Comparison of ENCODE assay signal across 1 cellular context in the genomic region with DNA sequence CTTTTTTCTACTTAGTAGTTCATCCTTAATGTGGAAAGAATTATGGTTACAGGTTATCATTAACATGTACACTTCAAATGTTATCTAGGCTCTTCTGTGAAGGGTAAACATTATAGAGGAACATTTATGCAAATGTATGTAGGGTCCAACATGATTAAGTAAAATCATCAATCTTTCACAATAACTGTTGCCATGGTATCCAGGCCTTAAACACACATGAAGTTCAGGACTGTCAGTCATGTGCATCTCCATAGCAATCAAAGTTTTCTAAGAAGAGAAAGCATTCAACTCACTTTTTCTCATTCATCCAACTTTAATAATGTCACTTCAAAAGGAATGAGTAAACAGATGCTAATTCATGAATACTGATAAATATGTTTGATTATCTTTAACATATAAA.
TF ChIP-seq lines count a peak whose summit lies in the region.

No MANE protein-coding gene starts in this region.

TF ChIP-seq in GM23338, 12 proteins besides CTCF, POLR2A, EP300 and RAD21 (continued from another document):
- TF ChIP-seq, protein P1, sequence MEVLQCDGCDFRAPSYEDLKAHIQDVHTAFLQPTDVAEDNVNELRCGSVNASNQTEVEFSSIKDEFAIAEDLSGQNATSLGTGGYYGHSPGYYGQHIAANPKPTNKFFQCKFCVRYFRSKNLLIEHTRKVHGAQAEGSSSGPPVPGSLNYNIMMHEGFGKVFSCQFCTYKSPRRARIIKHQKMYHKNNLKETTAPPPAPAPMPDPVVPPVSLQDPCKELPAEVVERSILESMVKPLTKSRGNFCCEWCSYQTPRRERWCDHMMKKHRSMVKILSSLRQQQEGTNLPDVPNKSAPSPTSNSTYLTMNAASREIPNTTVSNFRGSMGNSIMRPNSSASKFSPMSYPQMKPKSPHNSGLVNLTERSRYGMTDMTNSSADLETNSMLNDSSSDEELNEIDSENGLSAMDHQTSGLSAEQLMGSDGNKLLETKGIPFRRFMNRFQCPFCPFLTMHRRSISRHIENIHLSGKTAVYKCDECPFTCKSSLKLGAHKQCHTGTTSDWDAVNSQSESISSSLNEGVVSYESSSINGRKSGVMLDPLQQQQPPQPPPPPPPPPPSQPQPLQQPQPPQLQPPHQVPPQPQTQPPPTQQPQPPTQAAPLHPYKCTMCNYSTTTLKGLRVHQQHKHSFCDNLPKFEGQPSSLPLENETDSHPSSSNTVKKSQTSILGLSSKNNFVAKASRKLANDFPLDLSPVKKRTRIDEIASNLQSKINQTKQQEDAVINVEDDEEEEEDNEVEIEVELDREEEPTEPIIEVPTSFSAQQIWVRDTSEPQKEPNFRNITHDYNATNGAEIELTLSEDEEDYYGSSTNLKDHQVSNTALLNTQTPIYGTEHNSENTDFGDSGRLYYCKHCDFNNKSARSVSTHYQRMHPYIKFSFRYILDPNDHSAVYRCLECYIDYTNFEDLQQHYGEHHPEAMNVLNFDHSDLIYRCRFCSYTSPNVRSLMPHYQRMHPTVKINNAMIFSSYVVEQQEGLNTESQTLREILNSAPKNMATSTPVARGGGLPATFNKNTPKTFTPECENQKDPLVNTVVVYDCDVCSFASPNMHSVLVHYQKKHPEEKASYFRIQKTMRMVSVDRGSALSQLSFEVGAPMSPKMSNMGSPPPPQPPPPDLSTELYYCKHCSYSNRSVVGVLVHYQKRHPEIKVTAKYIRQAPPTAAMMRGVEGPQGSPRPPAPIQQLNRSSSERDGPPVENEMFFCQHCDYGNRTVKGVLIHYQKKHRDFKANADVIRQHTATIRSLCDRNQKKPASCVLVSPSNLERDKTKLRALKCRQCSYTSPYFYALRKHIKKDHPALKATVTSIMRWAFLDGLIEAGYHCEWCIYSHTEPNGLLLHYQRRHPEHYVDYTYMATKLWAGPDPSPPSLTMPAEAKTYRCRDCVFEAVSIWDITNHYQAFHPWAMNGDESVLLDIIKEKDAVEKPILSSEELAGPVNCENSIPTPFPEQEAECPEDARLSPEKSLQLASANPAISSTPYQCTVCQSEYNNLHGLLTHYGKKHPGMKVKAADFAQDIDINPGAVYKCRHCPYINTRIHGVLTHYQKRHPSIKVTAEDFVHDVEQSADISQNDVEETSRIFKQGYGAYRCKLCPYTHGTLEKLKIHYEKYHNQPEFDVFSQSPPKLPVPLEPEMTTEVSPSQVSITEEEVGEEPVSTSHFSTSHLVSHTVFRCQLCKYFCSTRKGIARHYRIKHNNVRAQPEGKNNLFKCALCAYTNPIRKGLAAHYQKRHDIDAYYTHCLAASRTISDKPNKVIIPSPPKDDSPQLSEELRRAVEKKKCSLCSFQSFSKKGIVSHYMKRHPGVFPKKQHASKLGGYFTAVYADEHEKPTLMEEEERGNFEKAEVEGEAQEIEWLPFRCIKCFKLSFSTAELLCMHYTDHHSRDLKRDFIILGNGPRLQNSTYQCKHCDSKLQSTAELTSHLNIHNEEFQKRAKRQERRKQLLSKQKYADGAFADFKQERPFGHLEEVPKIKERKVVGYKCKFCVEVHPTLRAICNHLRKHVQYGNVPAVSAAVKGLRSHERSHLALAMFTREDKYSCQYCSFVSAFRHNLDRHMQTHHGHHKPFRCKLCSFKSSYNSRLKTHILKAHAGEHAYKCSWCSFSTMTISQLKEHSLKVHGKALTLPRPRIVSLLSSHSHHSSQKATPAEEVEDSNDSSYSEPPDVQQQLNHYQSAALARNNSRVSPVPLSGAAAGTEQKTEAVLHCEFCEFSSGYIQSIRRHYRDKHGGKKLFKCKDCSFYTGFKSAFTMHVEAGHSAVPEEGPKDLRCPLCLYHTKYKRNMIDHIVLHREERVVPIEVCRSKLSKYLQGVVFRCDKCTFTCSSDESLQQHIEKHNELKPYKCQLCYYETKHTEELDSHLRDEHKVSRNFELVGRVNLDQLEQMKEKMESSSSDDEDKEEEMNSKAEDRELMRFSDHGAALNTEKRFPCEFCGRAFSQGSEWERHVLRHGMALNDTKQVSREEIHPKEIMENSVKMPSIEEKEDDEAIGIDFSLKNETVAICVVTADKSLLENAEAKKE (CRISPR knock-in tag; IDR thresholded peaks at IDR 0.05): no peak
- TF ChIP-seq EZH2 (IDR thresholded peaks at IDR 0.05; ENCODE audit: low read depth, unreplicated experiment) (no peak), CREB1 (CRISPR knock-in tag; IDR thresholded peaks at IDR 0.05; ENCODE audit: low read depth) (no peak)
- TF ChIP-seq, protein P2, sequence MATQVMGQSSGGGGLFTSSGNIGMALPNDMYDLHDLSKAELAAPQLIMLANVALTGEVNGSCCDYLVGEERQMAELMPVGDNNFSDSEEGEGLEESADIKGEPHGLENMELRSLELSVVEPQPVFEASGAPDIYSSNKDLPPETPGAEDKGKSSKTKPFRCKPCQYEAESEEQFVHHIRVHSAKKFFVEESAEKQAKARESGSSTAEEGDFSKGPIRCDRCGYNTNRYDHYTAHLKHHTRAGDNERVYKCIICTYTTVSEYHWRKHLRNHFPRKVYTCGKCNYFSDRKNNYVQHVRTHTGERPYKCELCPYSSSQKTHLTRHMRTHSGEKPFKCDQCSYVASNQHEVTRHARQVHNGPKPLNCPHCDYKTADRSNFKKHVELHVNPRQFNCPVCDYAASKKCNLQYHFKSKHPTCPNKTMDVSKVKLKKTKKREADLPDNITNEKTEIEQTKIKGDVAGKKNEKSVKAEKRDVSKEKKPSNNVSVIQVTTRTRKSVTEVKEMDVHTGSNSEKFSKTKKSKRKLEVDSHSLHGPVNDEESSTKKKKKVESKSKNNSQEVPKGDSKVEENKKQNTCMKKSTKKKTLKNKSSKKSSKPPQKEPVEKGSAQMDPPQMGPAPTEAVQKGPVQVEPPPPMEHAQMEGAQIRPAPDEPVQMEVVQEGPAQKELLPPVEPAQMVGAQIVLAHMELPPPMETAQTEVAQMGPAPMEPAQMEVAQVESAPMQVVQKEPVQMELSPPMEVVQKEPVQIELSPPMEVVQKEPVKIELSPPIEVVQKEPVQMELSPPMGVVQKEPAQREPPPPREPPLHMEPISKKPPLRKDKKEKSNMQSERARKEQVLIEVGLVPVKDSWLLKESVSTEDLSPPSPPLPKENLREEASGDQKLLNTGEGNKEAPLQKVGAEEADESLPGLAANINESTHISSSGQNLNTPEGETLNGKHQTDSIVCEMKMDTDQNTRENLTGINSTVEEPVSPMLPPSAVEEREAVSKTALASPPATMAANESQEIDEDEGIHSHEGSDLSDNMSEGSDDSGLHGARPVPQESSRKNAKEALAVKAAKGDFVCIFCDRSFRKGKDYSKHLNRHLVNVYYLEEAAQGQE (IDR thresholded peaks at IDR 0.05; ENCODE audit: unreplicated experiment): no peak
